In the genomic region with DNA sequence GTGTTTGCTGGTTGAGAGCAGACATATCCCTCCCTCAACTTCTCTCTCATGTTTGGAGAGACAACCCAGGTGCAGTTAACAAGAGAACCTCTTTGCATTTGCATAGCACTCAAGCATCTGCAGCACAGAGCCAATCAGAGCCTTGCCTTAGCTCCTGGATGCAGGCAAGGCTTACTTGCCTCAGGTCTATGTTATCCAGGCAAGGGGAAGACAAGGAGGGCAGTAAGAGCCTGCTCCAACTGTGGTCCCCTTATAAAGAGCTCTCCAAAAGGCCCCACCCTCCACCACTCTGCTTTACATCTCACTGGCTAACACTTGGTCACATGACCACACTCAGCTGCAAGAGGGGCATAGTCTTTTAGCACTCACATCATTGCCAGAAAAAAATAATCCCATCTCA, we compare ENCODE assay signal across 7 cellular contexts.
"Had no signal": no experiment of that assay in that cellular context is flagged by ENCODE, and none has a peak within 500 bp of the region (broad histone marks: within the 10 kb centered on the region; RNA-seq: fewer than 3 reads in every experiment).

No MANE protein-coding gene starts in this region.

- DNase-seq: H9, HCEC 1CT, IMR-90, KBM-7 had no signal

- H3K4me2 ChIP-seq: GM23338 had no signal

- H3K27ac Mint-ChIP-seq: GM23338 had no signal

- H3K4me3 ChIP-seq: GM23338 had no signal

- ATAC-seq: GM23338 had no signal

- FAIRE-seq: H1, H54 had no signal

- H3K4me3 Mint-ChIP-seq: GM23338, H9 had no signal

- H2AFZ ChIP-seq: GM23338 had no signal
